Comparison of ENCODE assay signal across 8 cellular contexts in genomic region chr17:15490634-15491261, GRCh38. TPM values are rescaled to one million over a fixed set of nuclear protein-coding genes. Genes with fewer than 3 reads are reported as not detected.
DNase-seq lines count a peak whose midpoint lies in the region; ATAC-seq and TF ChIP-seq lines count a peak whose summit lies in the region.

No MANE protein-coding gene starts in this region.

- no peak overlapping the region for H3K4me3 ChIP-seq in fibroblast of mammary gland (ENCODE audit: control insufficient read depth, low read depth, low read length)

- H3K27ac Mint-ChIP-seq in nephron progenitor cell: peak overlapping the region; percentile 95

- DNase-seq in ELR (ENCODE audit: low read depth) (peak; percentile 90), SK-MEL-5 (ENCODE audit: low read depth, low spot score) (peak; percentile 92), fibroblast of mammary gland (ENCODE audit: low read depth) (peak; percentile 73), nephron progenitor cell (peak; percentile 10), DMS53 treated with DMSO at 0.1 percent for 48 hours (lab: John Stamatoyannopoulos, UW; ENCODE audit: unreplicated experiment) (no peak)

- no peaks in the 10 kb centered on the region for H3K27me3 Mint-ChIP-seq in nephron progenitor cell (ENCODE audit: low read depth, poor library complexity)

- H3K4me3 Mint-ChIP-seq in nephron progenitor cell: no peak overlapping the region

- H3K9me3 Mint-ChIP-seq in nephron progenitor cell: peaks cover under 1% of the 10 kb centered on the region

- peaks cover 33% of the 10 kb centered on the region for H3K4me1 Mint-ChIP-seq in nephron progenitor cell

- ATAC-seq in GM21576 (IDR thresholded peaks at IDR 0.05; ENCODE audit: unreplicated experiment) (no peak), HG03354 (IDR thresholded peaks at IDR 0.05; ENCODE audit: poor library complexity, severe bottlenecking, unreplicated experiment) (no peak), HG03108 (IDR thresholded peaks at IDR 0.05; ENCODE audit: unreplicated experiment) (no peak)

- in situ Hi-C loops in SK-MEL-5 (cut with HindIII; ENCODE audit: low pct_unique_long_range_greater_than_20kb, low sequenced_read_pairs): loop anchor here (25.0 kb wide), 1 partner anchor 103 kb away; no protein-coding TSS in a partner anchor

- no peak for TF ChIP-seq CTCF in fibroblast of mammary gland (conservative IDR thresholded peaks at IDR 0.05; ENCODE audit: control insufficient read depth, insufficient read depth, low read depth, low read length)
- no peak for TF ChIP-seq CTCF in nephron progenitor cell (IDR thresholded peaks at IDR 0.05)

- peaks cover 81% of the 10 kb centered on the region for H3K36me3 Mint-ChIP-seq in nephron progenitor cell (ENCODE audit: low read depth)

RNA-seq across cellular contexts. Expression of gene CDRT4, which starts 23.3 kb away (rescaled TPM):
- 0.77 and 1.6 TPM in 2 replicates for total RNA-seq in SK-MEL-5 (2014; rRNA removed; shearing (Covaris generic))
- polyA plus RNA-seq in SK-MEL-5 (2015; cell fraction: cytosol; rRNA removed): 2.9 TPM in 1 of 2 replicates, not detected in the other
- polyA plus RNA-seq in SK-MEL-5 (2015; cell fraction: nucleus; rRNA removed): 1.7 and 8.6 TPM in 2 replicates
